In genomic region chr1:202078211-202078610, GRCh38 we compare ENCODE assay signal across 21 cellular contexts. TPM values are rescaled to one million over a fixed set of nuclear protein-coding genes. Genes with fewer than 3 reads are reported as not detected.
A peak's percentile ranks its signal among the peaks of the same experiment; 100 is the strongest.
DNase-seq lines count a peak whose midpoint lies in the region; TF ChIP-seq lines count a peak whose summit lies in the region.
"Had no signal": no experiment of that assay in that cellular context is flagged by ENCODE, and none has a peak within 500 bp of the region (broad histone marks: within the 10 kb centered on the region; RNA-seq: fewer than 3 reads in every experiment).

No MANE protein-coding gene starts in this region.

- H3K4me3 Mint-ChIP-seq in endothelial cell (ENCODE audit: unreplicated experiment), result no peak overlapping the region
- H3K4me3 Mint-ChIP-seq: IgD-negative memory B cell had no signal

- no peak overlapping the region for H3K27ac Mint-ChIP-seq in endothelial cell (ENCODE audit: unreplicated experiment)
- H3K27ac Mint-ChIP-seq: IgD-negative memory B cell had no signal

- H3K36me3 ChIP-seq in colonic mucosa, result no peaks in the 10 kb centered on the region
- no peaks in the 10 kb centered on the region for H3K36me3 ChIP-seq in trophoblast cell (ENCODE audit: control insufficient read depth in 1 of 2, insufficient read depth in 2 of 2, low read length in 2 of 2)
- H3K36me3 ChIP-seq: BLaER1 had no signal

- peak overlapping the region; percentile 1 for H4K91ac ChIP-seq in trophoblast cell (ENCODE audit: low read depth, low read length)

- H2AK5ac ChIP-seq in trophoblast cell (ENCODE audit: low read length), result no peak overlapping the region

- peaks cover 5% of the 10 kb centered on the region for H3K79me1 ChIP-seq in trophoblast cell (ENCODE audit: low read length)

- H4K8ac ChIP-seq in trophoblast cell (ENCODE audit: low read depth, low read length), result no peak overlapping the region

- no peaks in the 10 kb centered on the region for H3K9me3 Mint-ChIP-seq in endothelial cell (ENCODE audit: unreplicated experiment)
- H3K9me3 Mint-ChIP-seq: CD4-positive, alpha-beta memory T cell; IgD-negative memory B cell had no signal

- H4K12ac ChIP-seq in trophoblast cell (ENCODE audit: low read depth, low read length), result no peak overlapping the region

- H3K79me2 ChIP-seq in trophoblast cell (ENCODE audit: control insufficient read depth, insufficient read depth, low read length, poor library complexity), result no peaks in the 10 kb centered on the region

- intact Hi-C loops in colonic mucosa (cut with DNase I), result no loop called here

- no peak overlapping the region for H2BK5ac ChIP-seq in trophoblast cell (ENCODE audit: low read depth, low read length, poor library complexity)

- DNase-seq in D341Med (ENCODE audit: low spot score) (peak; percentile 85), NCI-H524 (lab: John Stamatoyannopoulos, UW) (peak; percentile 50 to 85), colonic mucosa (peak; percentile 90), trophoblast cell (peak in 1 of 2 donors; percentile 49), NCI-H2029 (lab: John Stamatoyannopoulos, UW) (no peak), endothelial cell (ENCODE audit: low spot score) (no peak), NCI-H446 treated with DMSO at 0.1 percent for 48 hours (lab: John Stamatoyannopoulos, UW) (no peak)
- DNase-seq: Caco-2; CD4-positive, alpha-beta memory T cell; DMS153; MV-4-11; NCI-H1105 treated with DMSO at 0.1 percent for 48 hours; NCI-H1694; NCI-H2081 treated with DMSO at 0.1 percent for 48 hours; NCI-H510A treated with DMSO at 0.1 percent for 48 hours; OCI-M1; Right ventricle myocardium superior had no signal

- H3K4me1 Mint-ChIP-seq in endothelial cell (ENCODE audit: unreplicated experiment), result no peaks in the 10 kb centered on the region
- H3K4me1 Mint-ChIP-seq: CD4-positive, alpha-beta memory T cell had no signal

- TF ChIP-seq CTCF in colonic mucosa (IDR thresholded peaks at IDR 0.05) (no peak), endothelial cell (IDR thresholded peaks at IDR 0.05; ENCODE audit: unreplicated experiment) (no peak)

- H3K36me3 Mint-ChIP-seq in endothelial cell (ENCODE audit: low read depth, unreplicated experiment), result no peaks in the 10 kb centered on the region
- H3K36me3 Mint-ChIP-seq: CD4-positive, alpha-beta memory T cell had no signal

- H3K14ac ChIP-seq in trophoblast cell (ENCODE audit: low read length), result no peak overlapping the region

- no peak overlapping the region for H3K4ac ChIP-seq in trophoblast cell (ENCODE audit: low read depth, low read length)

- H2BK12ac ChIP-seq in trophoblast cell (ENCODE audit: low read length), result no peak overlapping the region

- H3K9me3 ChIP-seq in colonic mucosa (no peaks in the 10 kb centered on the region), trophoblast cell (ENCODE audit: insufficient read depth, low read depth, low read length) (peaks cover 2% of the 10 kb centered on the region)
- H3K9me3 ChIP-seq: BLaER1 had no signal

- H3K4me3 ChIP-seq in colonic mucosa (no peak overlapping the region), trophoblast cell (ENCODE audit: low read depth, low read length) (no peak overlapping the region)
- H3K4me3 ChIP-seq: BLaER1 had no signal

- H3K27ac ChIP-seq in colonic mucosa (peak overlapping the region; percentile 90), trophoblast cell (ENCODE audit: low read depth, low read length) (no peak overlapping the region)
- H3K27ac ChIP-seq: BLaER1 had no signal

- WGBS in trophoblast cell (ENCODE audit: extremely low coverage, insufficient coverage, insufficient read length), result no CpG with 5 or more reads among the region's 6 CpGs

- H3K23ac ChIP-seq in trophoblast cell (ENCODE audit: low read length), result no peak overlapping the region

- peaks cover 4% of the 10 kb centered on the region for H3K27me3 Mint-ChIP-seq in endothelial cell (ENCODE audit: unreplicated experiment)
- H3K27me3 Mint-ChIP-seq: CD4-positive, alpha-beta memory T cell had no signal

- no peaks in the 10 kb centered on the region for H3K27me3 ChIP-seq in colonic mucosa
- H3K27me3 ChIP-seq in trophoblast cell (ENCODE audit: insufficient read depth, low read length), result no peaks in the 10 kb centered on the region
- H3K27me3 ChIP-seq: BLaER1 had no signal

- H3K4me2 ChIP-seq in trophoblast cell (ENCODE audit: low read length), result no peak overlapping the region
- H3K4me2 ChIP-seq: BLaER1 had no signal

- H2BK120ac ChIP-seq in trophoblast cell (ENCODE audit: insufficient read depth, low read length, poor library complexity), result no peak overlapping the region

- H3K4me1 ChIP-seq in colonic mucosa (peaks cover 17% of the 10 kb centered on the region), trophoblast cell (ENCODE audit: control insufficient read depth in 1 of 2, insufficient read depth in 2 of 2, low read length in 2 of 2) (peaks cover 20 to 31% of the 10 kb centered on the region in 2 experiments)
- H3K4me1 ChIP-seq: BLaER1 had no signal

- H3K9ac ChIP-seq in colonic mucosa (ENCODE audit: low read depth in 2 of 2, low read length in 2 of 2) (peak overlapping the region in 1 of 2 donors; percentile 74), trophoblast cell (ENCODE audit: low read length) (no peak overlapping the region)
- H3K9ac ChIP-seq: BLaER1 had no signal

- no peak overlapping the region for H3K18ac ChIP-seq in trophoblast cell (ENCODE audit: low read length)

- H2AFZ ChIP-seq in trophoblast cell (ENCODE audit: insufficient read depth, low read length, poor library complexity), result no peak overlapping the region

RNA-seq across cellular contexts. Expression of gene GPR37L1, which starts 44.5 kb away (rescaled TPM):
- total RNA-seq in colonic mucosa (1 to 10 TPM; 1.6 to 3.1 TPM), endothelial cell (ENCODE audit: unreplicated experiment) (not detected)
- 0.03 TPM in 2 replicates for polyA plus RNA-seq in trophoblast cell (2013)
- total RNA-seq: A673; CD4-positive, alpha-beta memory T cell; SK-MEL-5 had no signal

Comparison
In these comparisons a context has a peak if more than half of its experiments do, and no peak if none do; other contexts are left out.
1. DNase-seq: peak in D341Med (single experiment), NCI-H524 (2 of 2) and colonic mucosa (single experiment); none in NCI-H2029 (single experiment), endothelial cell (single experiment) and NCI-H446 treated with DMSO at 0.1 percent for 48 hours (single experiment).